Comparison of ENCODE assay signal across 8 cellular contexts in the genomic region with DNA sequence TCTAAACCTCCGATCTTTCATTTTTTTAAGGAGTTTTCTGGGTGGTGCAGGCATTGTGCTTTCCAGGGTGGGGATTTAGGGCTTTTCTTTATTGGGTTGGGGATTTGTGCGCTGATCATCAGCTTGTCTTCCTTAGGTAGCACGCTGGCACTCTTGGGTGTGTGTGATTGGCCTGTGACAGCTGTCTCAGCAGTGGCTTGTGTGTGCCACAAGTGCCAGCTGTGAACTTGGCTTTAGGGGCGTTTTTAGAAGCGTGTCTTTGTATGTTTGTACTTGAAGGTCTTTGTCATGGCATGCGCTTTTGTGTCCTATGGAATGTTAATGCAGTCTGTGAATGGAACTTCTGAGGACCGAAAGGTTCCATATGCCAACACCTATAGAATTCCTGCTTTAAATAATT. TPM values are rescaled to one million over a fixed set of nuclear protein-coding genes. Genes with fewer than 3 reads are reported as not detected.
DNase-seq lines count a peak whose midpoint lies in the region; ATAC-seq and TF ChIP-seq lines count a peak whose summit lies in the region.

No MANE protein-coding gene starts in this region.

- peak in 12 of 14 donors; percentile 12 to 65 (median 40) for DNase-seq in C1 segment of cervical spinal cord (lab: John Stamatoyannopoulos, UW)
- DNase-seq in LNCaP clone FGC (ENCODE audit: low read depth), result peak; percentile 62
- DNase-seq in T follicular helper cell (ENCODE audit: low read depth), result peak; percentile 26
- peak; percentile 50 for DNase-seq in astrocyte of the hippocampus (ENCODE audit: low read depth, low spot score)
- DNase-seq in gastrocnemius medialis, result peak; percentile 59 to 75

- intact Hi-C loops in gastrocnemius medialis (cut with DNase I; ENCODE audit: low total_unique reads), result loop anchor here (2.0 to 10.0 kb wide), 4 partner anchors 61 to 503 kb away; a partner anchor contains a TSS

- peak overlapping the region; percentile 95 to 100 (median 98) for H3K27ac ChIP-seq in gastrocnemius medialis

- H3K4me3 ChIP-seq in LNCaP clone FGC (ENCODE audit: low read depth, low read length) (peak overlapping the region; percentile 64), iPS-11a (ENCODE audit: low read depth, low read length) (peak overlapping the region; percentile 87), gastrocnemius medialis (peak overlapping the region; percentile 76 to 98 (median 92))

- H3K4me1 ChIP-seq in gastrocnemius medialis, result peaks cover 41 to 45% of the 10 kb centered on the region in 2 donors

- peak; percentile 27 for ATAC-seq in GM19397 (IDR thresholded peaks at IDR 0.05; ENCODE audit: unreplicated experiment)
- ATAC-seq in gastrocnemius medialis, result peak; percentile 78 to 80
- ATAC-seq in GM21526 (IDR thresholded peaks at IDR 0.05; ENCODE audit: low FRiP score, unreplicated experiment), result no peak

- in situ Hi-C loops in gastrocnemius medialis (cut with MboI; ENCODE audit: low sequenced_read_pairs in 4 of 4), result no loop called here

- H3K27me3 ChIP-seq in gastrocnemius medialis, result no peaks in the 10 kb centered on the region

- no peak for TF ChIP-seq CTCF in LNCaP clone FGC (IDR thresholded peaks at IDR 0.05; ENCODE audit: control insufficient read depth, extremely low read depth, insufficient read depth)
- TF ChIP-seq CTCF in gastrocnemius medialis (IDR thresholded peaks at IDR 0.05 in 4 of 5, conservative IDR thresholded peaks at IDR 0.05 in 1 of 5), result no peak

- H3K36me3 ChIP-seq in gastrocnemius medialis, result no peaks in the 10 kb centered on the region

- TF ChIP-seq POLR2A in gastrocnemius medialis (IDR thresholded peaks at IDR 0.05), result no peak

- H3K9me3 ChIP-seq in gastrocnemius medialis, result no peaks in the 10 kb centered on the region

RNA-seq across cellular contexts. Expression of a gene that starts 0.8 kb away (rescaled TPM):
- total RNA-seq in gastrocnemius medialis, result 10 to 100 TPM; 25.4 to 80.0 (median 40.6) TPM
